Comparison of ENCODE assay signal across 8 cellular contexts in genomic region chr4:84529169-84529751, GRCh38. TPM values are rescaled to one million over a fixed set of nuclear protein-coding genes. Genes with fewer than 3 reads are reported as not detected.
DNase-seq lines count a peak whose midpoint lies in the region; ATAC-seq and TF ChIP-seq lines count a peak whose summit lies in the region.

No MANE protein-coding gene starts in this region.

- DNase-seq in EH (ENCODE audit: low read depth) = peak; percentile 18
- peak; percentile 30 for DNase-seq in HEK293T (ENCODE audit: extremely low spot score)
- no peak for DNase-seq in Panc1 (ENCODE audit: low read depth, low spot score)
- DNase-seq in fibroblast of lung (ENCODE audit: low read depth in 2 of 2) = peak; percentile 7 to 27
- DNase-seq in superior temporal gyrus (ENCODE audit: extremely low spot score) = peak; percentile 73
- DNase-seq in putamen (ENCODE audit: low spot score) = no peak
- DNase-seq in nucleus accumbens (lab: John Stamatoyannopoulos, UW) = no peak
- no peak for DNase-seq in activated CD8-positive, alpha-beta memory T cell treated with anti-CD3 and anti-CD28 coated beads for 24 hours

- BruUV-seq in Panc1 (replicated peaks; lab: Mats Ljungman, UMichigan) = no TSS peak

- no peak overlapping the region for H3K9ac ChIP-seq in fibroblast of lung (ENCODE audit: insufficient read depth, low read length)

- CTCF ChIA-PET in HEK293T (lab: Yijun Ruan, JAX) = interaction anchor here (0.8 to 1.1 kb wide), 2 partner anchors 12 to 49 kb away, joined by 3 read pairs; no protein-coding TSS in a partner anchor
- CTCF ChIA-PET in Panc1 (lab: Charles Lee) = interaction anchor here (0.5 to 0.6 kb wide), 2 partner anchors 41 to 209 kb away, joined by 3 to 5 read pairs; no protein-coding TSS in a partner anchor

- H3K4me1 ChIP-seq in Panc1 (ENCODE audit: control insufficient read depth, insufficient read depth, low read length) (peaks cover 30% of the 10 kb centered on the region), fibroblast of lung (ENCODE audit: control insufficient read depth, extremely low read depth, insufficient read depth, low read length) (no peaks in the 10 kb centered on the region)

- no peak overlapping the region for H3K4me3 ChIP-seq in Panc1 (ENCODE audit: low read depth in 2 of 2, low read length in 2 of 2)
- H3K4me3 ChIP-seq in fibroblast of lung (replicated peaks in 1 of 4; ENCODE audit: control extremely low read depth in 1 of 4, insufficient read depth in 1 of 4, low read depth in 3 of 4, low read length in 4 of 4) = no peak overlapping the region

- no peak overlapping the region for H2AFZ ChIP-seq in fibroblast of lung (ENCODE audit: low read length)

- H3K27me3 ChIP-seq in Panc1 (ENCODE audit: control insufficient read depth, insufficient read depth, low read length) (no peaks in the 10 kb centered on the region), fibroblast of lung (ENCODE audit: control insufficient read depth, insufficient read depth, low read length) (no peaks in the 10 kb centered on the region)

- intact Hi-C loops in Panc1 (cut with micrococcal nuclease; ENCODE audit: unreplicated experiment) = no loop called here

- H3K79me2 ChIP-seq in fibroblast of lung (ENCODE audit: control insufficient read depth, insufficient read depth, low read length) = no peaks in the 10 kb centered on the region

- no peaks in the 10 kb centered on the region for H4K20me1 ChIP-seq in fibroblast of lung (ENCODE audit: control insufficient read depth, extremely low read depth, insufficient read depth, low read length)

- POLR2A ChIA-PET in HEK293T (lab: Yijun Ruan, JAX) = interaction anchor here (0.6 kb wide), 1 partner anchor 886 kb away, joined by 3 read pairs; no protein-coding TSS in a partner anchor
- POLR2A ChIA-PET in Panc1 (lab: Charles Lee) = no interaction called here

- no peaks in the 10 kb centered on the region for H3K36me3 ChIP-seq in Panc1 (ENCODE audit: control insufficient read depth, insufficient read depth, low read length)
- no peaks in the 10 kb centered on the region for H3K36me3 ChIP-seq in fibroblast of lung (ENCODE audit: control insufficient read depth, insufficient read depth, low read length)

- H3K9me3 ChIP-seq in Panc1 (ENCODE audit: control insufficient read depth, insufficient read depth, low read depth, low read length) (no peaks in the 10 kb centered on the region), fibroblast of lung (ENCODE audit: control insufficient read depth, insufficient read depth, low read depth, low read length) (no peaks in the 10 kb centered on the region)

- in situ Hi-C loops in Panc1 (cut with HindIII; ENCODE audit: low pct_unique_long_range_greater_than_20kb, low sequenced_read_pairs) = no loop called here

- no peak overlapping the region for H3K4me2 ChIP-seq in fibroblast of lung (ENCODE audit: extremely low read depth, insufficient read depth, low read length)

- TF ChIP-seq CTCF in Panc1 (IDR thresholded peaks at IDR 0.05) = peak; percentile 61; the same call in 1 of the 2 replicates
- TF ChIP-seq CTCF in fibroblast of lung (conservative IDR thresholded peaks at IDR 0.05 in 1 of 2, IDR thresholded peaks at IDR 0.05 in 1 of 2; ENCODE audit: low read depth in 1 of 2, low read length in 2 of 2) = peak; percentile 17 to 59

- H3K27ac ChIP-seq in Panc1 (ENCODE audit: low read length) (peak overlapping the region; percentile 90), fibroblast of lung (ENCODE audit: insufficient read depth, low read length) (no peak overlapping the region)

- no peak for ATAC-seq in Panc1

TF ChIP-seq in HEK293T, 16 proteins besides CTCF, POLR2A, EP300 and RAD21:
- TF ChIP-seq CTBP1 (IDR thresholded peaks at IDR 0.05; ENCODE audit: borderline replicate concordance) (no peak), SP1 (IDR thresholded peaks at IDR 0.05) (no peak), PKNOX1 (IDR thresholded peaks at IDR 0.05) (no peak), LEF1 (IDR thresholded peaks at IDR 0.05; ENCODE audit: borderline replicate concordance) (no peak), FOXM1 (IDR thresholded peaks at IDR 0.05; ENCODE audit: borderline replicate concordance) (no peak)

RNA-seq across cellular contexts. Expression of gene NKX6-1, which starts 30.2 kb away (rescaled TPM):
- total RNA-seq in Panc1 (2021; ENCODE audit: unreplicated experiment) (1.1 TPM), fibroblast of lung (0.17 and 0.26 TPM in 2 replicates)
- 0.74 TPM for polyA plus RNA-seq in Panc1 (2012; ENCODE audit: insufficient read length)
- polyA plus RNA-seq in fibroblast of lung = 0.47 and 0.75 TPM in 2 replicates
- polyA plus RNA-seq in fibroblast of lung (2012) = 0.56 and 0.91 TPM in 2 replicates
- 0.52 TPM in 1 of 2 replicates, not detected in the other for polyA minus RNA-seq in fibroblast of lung (ENCODE audit: low replicate concordance)

RNA-seq across cellular contexts. Expression of gene CDS1, which starts 53.7 kb away (rescaled TPM):
- total RNA-seq in Panc1 (2021; ENCODE audit: unreplicated experiment) = 16.1 TPM
- 6.5 TPM for polyA plus RNA-seq in Panc1 (2012; ENCODE audit: insufficient read length)
- total RNA-seq in fibroblast of lung = 0.26 and 0.33 TPM in 2 replicates
- polyA plus RNA-seq in fibroblast of lung = 0.08 and 0.10 TPM in 2 replicates
- 0.06 TPM in 1 of 2 replicates, not detected in the other for polyA plus RNA-seq in fibroblast of lung (2012)
- polyA minus RNA-seq in fibroblast of lung (ENCODE audit: low replicate concordance) = not detected in 2 replicates

Comparison
In these comparisons a context has a peak if more than half of its experiments do, and no peak if none do; other contexts are left out.
1. DNase-seq: peak in EH (single experiment), HEK293T (single experiment), fibroblast of lung (2 of 2) and superior temporal gyrus (single experiment); none in Panc1 (single experiment), putamen (single experiment), nucleus accumbens (0 of 56) and activated CD8-positive, alpha-beta memory T cell treated with anti-CD3 and anti-CD28 coated beads for 24 hours (single experiment).
2. RNA of gene CDS1, which starts 53.7 kb away (total RNA-seq): 16.1 TPM in Panc1 (single experiment); 0.26 to 0.33 TPM in fibroblast of lung; every median in the first group is over 10 times any median in the second.